ENCODE assay signal across 1 cellular context in genomic region chr9:97480749-97481148, GRCh38.
TF ChIP-seq lines count a peak whose summit lies in the region.

No MANE protein-coding gene starts in this region.

TF ChIP-seq in SK-N-SH treated with all-trans-retinoic acid at 6 μM for 48 hours, 23 proteins besides CTCF, POLR2A, EP300 and RAD21 (continued from another document):
- no peak for TF ChIP-seq POU6F1 (CRISPR knock-in tag; IDR thresholded peaks at IDR 0.05; ENCODE audit: borderline replicate concordance, low read depth)
